ENCODE assay signal across 8 cellular contexts in genomic region chr20:36773123-36773547, GRCh38. TPM values are rescaled to one million over a fixed set of nuclear protein-coding genes. Genes with fewer than 3 reads are reported as not detected.
A peak's percentile ranks its signal among the peaks of the same experiment; 100 is the strongest.
DNase-seq lines count a peak whose midpoint lies in the region; ATAC-seq, FAIRE-seq and TF ChIP-seq lines count a peak whose summit lies in the region.

No MANE protein-coding gene starts in this region.

- no peaks in the 10 kb centered on the region for H3K36me3 ChIP-seq in left ventricle myocardium inferior
- H3K36me3 ChIP-seq in esophagus (ENCODE audit: control insufficient read depth in 2 of 2, insufficient read depth in 2 of 2, low read length in 1 of 2), result no peaks in the 10 kb centered on the region

- WGBS in esophagus, 2 donors, result 1 to 2% methylated on average over 19 of the region's 19 CpGs

- H3K27ac ChIP-seq in left ventricle myocardium inferior (replicated peaks) (peak overlapping the region; percentile 96), esophagus (ENCODE audit: low read depth in 2 of 2, low read length in 1 of 2) (peak overlapping the region; percentile 80 to 96)

- intact Hi-C loops in left ventricle myocardium inferior (cut with micrococcal nuclease), result no loop called here
- intact Hi-C loops in left cardiac atrium (cut with DNase I), result loop anchor here (10.0 kb wide), 2 partner anchors 92 to 218 kb away; a partner anchor contains a TSS

- peak overlapping the region; percentile 76 for H3K4me3 ChIP-seq in left ventricle myocardium inferior
- peak overlapping the region; percentile 69 to 79 for H3K4me3 ChIP-seq in esophagus (ENCODE audit: low read depth in 1 of 2, low read length in 2 of 2)

- TF ChIP-seq CTCF in left ventricle myocardium inferior (IDR thresholded peaks at IDR 0.05; ENCODE audit: borderline replicate concordance) (no peak), progenitor cell of endocrine pancreas (IDR thresholded peaks at IDR 0.05; ENCODE audit: unreplicated experiment) (no peak), GM13976 (IDR thresholded peaks at IDR 0.05; ENCODE audit: borderline replicate concordance, control extremely low read depth, extremely low read depth, insufficient read depth, missing control alignments) (no peak)

- H3K4me1 ChIP-seq in left ventricle myocardium inferior, result peaks cover 42% of the 10 kb centered on the region
- H3K4me1 ChIP-seq in esophagus (ENCODE audit: control insufficient read depth in 2 of 2, insufficient read depth in 2 of 2, low read length in 1 of 2), result no peaks in the 10 kb centered on the region

- peaks cover 7% of the 10 kb centered on the region for H3K4me1 Mint-ChIP-seq in progenitor cell of endocrine pancreas (ENCODE audit: low read depth)

- peak overlapping the region; percentile 99 for H3K27ac Mint-ChIP-seq in progenitor cell of endocrine pancreas

- ATAC-seq in left cardiac atrium, result no peak

- H3K27me3 Mint-ChIP-seq in progenitor cell of endocrine pancreas, result no peaks in the 10 kb centered on the region

- peaks cover 2% of the 10 kb centered on the region for H3K36me3 Mint-ChIP-seq in progenitor cell of endocrine pancreas (ENCODE audit: insufficient read depth)

- H3K27me3 ChIP-seq in left ventricle myocardium inferior (ENCODE audit: low read depth) (no peaks in the 10 kb centered on the region), esophagus (ENCODE audit: control insufficient read depth in 1 of 2, insufficient read depth in 2 of 2, low read length in 2 of 2) (no peaks in the 10 kb centered on the region)

- FAIRE-seq in HTR-8/SVneo (lab: Jason Lieb, UNC), result no peak

- in situ Hi-C loops in GM13976 (cut with MboI; ENCODE audit: low sequenced_read_pairs, unreplicated experiment), result no loop called here

- H3K4me3 Mint-ChIP-seq in progenitor cell of endocrine pancreas (ENCODE audit: low read depth), result peak overlapping the region; percentile 94

- no peaks in the 10 kb centered on the region for H3K9me3 Mint-ChIP-seq in progenitor cell of endocrine pancreas (ENCODE audit: low read depth)

- no peaks in the 10 kb centered on the region for H3K9me3 ChIP-seq in left ventricle myocardium inferior (replicated peaks)
- no peaks in the 10 kb centered on the region for H3K9me3 ChIP-seq in esophagus (ENCODE audit: control insufficient read depth in 2 of 2, insufficient read depth in 1 of 2, low read depth in 1 of 2, low read length in 1 of 2)

- DNase-seq in left ventricle myocardium inferior (no peak), left cardiac atrium (no peak), RPMI7951 (ENCODE audit: low read depth) (peak; percentile 15), progenitor cell of endocrine pancreas (ENCODE audit: low spot score, unreplicated experiment) (no peak), GM13976 (ENCODE audit: low spot score) (no peak), NCI-H128 (lab: John Stamatoyannopoulos, UW; ENCODE audit: unreplicated experiment) (no peak), HTR-8/SVneo (ENCODE audit: insufficient read length, low spot score) (no peak)

RNA-seq across cellular contexts. Expression of gene DSN1, which starts 0.4 kb away (rescaled TPM):
- total RNA-seq in left ventricle myocardium inferior (4.8 TPM), left cardiac atrium (1 to 10 TPM; 5.0 to 6.7 TPM), progenitor cell of endocrine pancreas (15.1 and 17.5 TPM in 2 replicates)
- 68.0 and 72.6 TPM in 2 replicates for total RNA-seq in RPMI7951 (2014; rRNA removed; shearing (Covaris generic))
- polyA plus RNA-seq in esophagus, result 1 to 10 TPM; 7.6 to 9.4 TPM

RNA-seq across cellular contexts. Expression of gene NDRG3, which starts 27.2 kb away (rescaled TPM):
- total RNA-seq in left ventricle myocardium inferior, result 34.4 TPM
- total RNA-seq in left cardiac atrium, result 10 to 100 TPM; 25.8 to 32.7 TPM
- total RNA-seq in RPMI7951 (2014; rRNA removed; shearing (Covaris generic)), result 46.2 and 52.3 TPM in 2 replicates
- polyA plus RNA-seq in esophagus, result 10 to 100 TPM; 14.6 TPM
- total RNA-seq in progenitor cell of endocrine pancreas, result 24.7 and 25.6 TPM in 2 replicates
